ENCODE assay signal across 8 cellular contexts in the genomic region with DNA sequence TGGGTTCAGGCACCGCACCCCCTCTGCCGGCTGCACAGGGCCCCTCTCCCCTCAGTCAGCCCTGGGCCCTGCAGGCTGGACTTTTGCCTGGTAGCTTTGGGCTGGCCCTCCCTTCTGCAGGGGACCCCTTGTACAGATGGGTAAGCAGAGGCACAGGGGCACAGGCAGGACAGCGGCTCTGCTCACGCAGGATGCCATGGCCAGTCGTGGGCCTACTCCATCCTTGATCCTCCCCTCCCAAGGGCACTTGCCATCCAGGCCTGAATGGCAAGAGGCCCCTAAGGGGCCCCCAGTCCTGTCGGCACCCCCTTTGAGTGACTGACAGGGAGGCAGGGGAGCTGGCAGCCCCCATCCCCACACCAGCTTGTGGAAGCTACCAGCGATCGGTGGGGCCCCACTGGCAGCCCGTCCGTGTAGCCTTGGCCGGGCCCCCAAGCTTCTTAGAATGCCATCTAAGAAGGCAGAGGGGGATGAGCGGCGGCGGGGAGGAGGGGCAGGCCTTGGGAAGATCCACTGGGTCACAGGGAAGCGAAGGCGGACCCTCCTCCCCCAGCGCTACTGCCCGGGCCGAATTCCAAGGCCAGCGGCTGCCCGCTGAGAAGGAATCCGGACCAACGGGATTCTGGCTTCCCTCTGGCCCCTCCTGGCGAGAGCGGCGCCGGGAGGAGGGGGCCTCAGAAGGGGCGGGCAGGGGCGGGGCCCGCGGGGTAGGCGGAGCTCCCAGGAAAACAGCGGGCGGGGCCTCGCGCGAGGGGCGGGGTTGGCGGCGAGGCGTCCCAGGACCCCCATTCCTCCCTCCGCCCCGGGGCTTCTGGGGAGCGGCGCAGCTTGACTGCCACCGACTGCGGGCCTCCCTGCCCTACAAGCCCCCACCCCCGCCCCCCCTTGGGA. TPM values are rescaled to one million over a fixed set of nuclear protein-coding genes. Genes with fewer than 3 reads are reported as not detected.
A peak's percentile ranks its signal among the peaks of the same experiment; 100 is the strongest.
DNase-seq lines count a peak whose midpoint lies in the region; ATAC-seq and TF ChIP-seq lines count a peak whose summit lies in the region.

No MANE protein-coding gene starts in this region.

- no peak overlapping the region for H3K27ac Mint-ChIP-seq in glutamatergic neuron (ENCODE audit: unreplicated experiment)
- H3K27ac Mint-ChIP-seq in T-helper 17 cell: no peak overlapping the region

- no peaks in the 10 kb centered on the region for H3K4me1 Mint-ChIP-seq in glutamatergic neuron (ENCODE audit: low read depth, unreplicated experiment)
- peaks cover 4% of the 10 kb centered on the region for H3K4me1 Mint-ChIP-seq in T-helper 17 cell

- H3K36me3 Mint-ChIP-seq in glutamatergic neuron (ENCODE audit: unreplicated experiment) (peaks cover 20% of the 10 kb centered on the region), T-helper 17 cell (ENCODE audit: low read depth) (peaks cover 8% of the 10 kb centered on the region)

- peaks cover 12% of the 10 kb centered on the region for H3K27me3 Mint-ChIP-seq in glutamatergic neuron (ENCODE audit: unreplicated experiment)
- peaks cover 14% of the 10 kb centered on the region for H3K27me3 Mint-ChIP-seq in T-helper 17 cell

- TF ChIP-seq CTCF in glutamatergic neuron (IDR thresholded peaks at IDR 0.05; ENCODE audit: partially characterized antibody, unreplicated experiment) (no peak), neutrophil (IDR thresholded peaks at IDR 0.05) (no peak)

- peaks cover 24 to 26% of the 10 kb centered on the region in 2 experiments for H3K4me1 ChIP-seq in neutrophil (ENCODE audit: control insufficient read depth in 1 of 2, insufficient read depth in 1 of 2, low read depth in 1 of 2, low read length in 1 of 2)

- peak overlapping the region; percentile 60 for H3K9ac ChIP-seq in SK-N-MC (ENCODE audit: insufficient read length)

- H3K36me3 ChIP-seq in SK-N-MC (ENCODE audit: insufficient read depth, low read length) (no peaks in the 10 kb centered on the region), neutrophil (no peaks in the 10 kb centered on the region)

- peak; percentile 61 for DNase-seq in AG08395 (ENCODE audit: low spot score)
- DNase-seq in SK-N-MC (ENCODE audit: low read depth, low spot score): no peak
- DNase-seq in glutamatergic neuron: peak; percentile 66
- no peak for DNase-seq in COR-L47 (lab: John Stamatoyannopoulos, UW)
- no peak for DNase-seq in T-helper 17 cell

- H3K27me3 ChIP-seq in neutrophil: peaks cover 7% of the 10 kb centered on the region

- H3K27ac ChIP-seq in SK-N-MC (no peak overlapping the region), neutrophil (no peak overlapping the region)

- H3K4me3 Mint-ChIP-seq in glutamatergic neuron (ENCODE audit: unreplicated experiment): no peak overlapping the region
- H3K4me3 Mint-ChIP-seq in T-helper 17 cell: no peak overlapping the region

- H3K4me3 ChIP-seq in SK-N-MC (peak overlapping the region; percentile 77), neutrophil (ENCODE audit: low read depth in 1 of 2, low read length in 1 of 2) (peak overlapping the region; percentile 39 to 60)

- H3K9me3 ChIP-seq in SK-N-MC (ENCODE audit: low read depth, low read length) (no peaks in the 10 kb centered on the region), neutrophil (no peaks in the 10 kb centered on the region), T-helper 17 cell (ENCODE audit: control insufficient read depth, low read length, poor library complexity, severe bottlenecking) (no peaks in the 10 kb centered on the region)

- H3K9me3 Mint-ChIP-seq in glutamatergic neuron (ENCODE audit: unreplicated experiment): peaks cover 16% of the 10 kb centered on the region

- ATAC-seq in GM21529 (IDR thresholded peaks at IDR 0.05; ENCODE audit: unreplicated experiment) (no peak), GM18858 (IDR thresholded peaks at IDR 0.05; ENCODE audit: unreplicated experiment) (no peak), T-helper 17 cell (no peak)

RNA-seq across cellular contexts. Expression of a gene that starts 6.8 kb away (rescaled TPM):
- total RNA-seq in glutamatergic neuron (ENCODE audit: unreplicated experiment): 74.1 TPM
- total RNA-seq in T-helper 17 cell: 1 to 10 TPM; 7.4 to 9.8 TPM

Comparison
In these comparisons a context has a peak if more than half of its experiments do, and no peak if none do; other contexts are left out.
1. DNase-seq: peak in AG08395 (single experiment) and glutamatergic neuron (single experiment); none in SK-N-MC (single experiment), COR-L47 (single experiment) and T-helper 17 cell (0 of 3).